ENCODE assay signal across 25 cellular contexts in the genomic region with DNA sequence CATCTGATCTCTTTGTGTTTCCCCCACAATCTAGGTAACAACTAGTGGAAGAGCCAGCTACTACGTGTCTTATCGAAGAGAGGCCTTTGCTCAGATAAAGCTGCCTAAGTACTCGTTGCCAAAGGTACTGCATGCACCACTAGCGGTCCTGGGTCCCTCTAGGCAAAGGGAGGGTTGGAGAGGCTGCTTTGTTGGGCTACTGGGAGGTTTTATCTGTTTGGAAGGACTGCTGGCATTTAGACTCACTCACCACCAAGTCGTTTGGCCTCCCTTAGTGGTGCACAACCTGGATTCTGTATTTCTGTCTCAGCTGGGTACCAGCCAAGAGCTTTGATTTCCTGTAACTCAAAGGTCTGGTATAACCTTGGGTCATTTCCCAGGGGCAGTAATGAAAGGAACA.
"Had no signal": no experiment of that assay in that cellular context is flagged by ENCODE, and none has a peak within 500 bp of the region (broad histone marks: within the 10 kb centered on the region; RNA-seq: fewer than 3 reads in every experiment).

No MANE protein-coding gene starts in this region.

- H3K9me3 ChIP-seq: lower lobe of right lung, ovary, prostate gland, right lobe of liver, stomach, testis, thyroid gland, transverse colon, upper lobe of left lung, vagina had no signal

- H3K27me3 ChIP-seq: ovary, right lobe of liver, stomach, testis, thyroid gland, transverse colon, upper lobe of left lung, vagina had no signal

- FAIRE-seq: islet of Langerhans, kidney had no signal

- H3K27ac ChIP-seq: lower lobe of right lung, ovary, prostate gland, right lobe of liver, stomach, testis, thyroid gland, transverse colon, upper lobe of left lung, vagina had no signal

- H3K36me3 ChIP-seq: lower lobe of right lung, ovary, prostate gland, right lobe of liver, stomach, thyroid gland, transverse colon, upper lobe of left lung, vagina had no signal

- H3K4me1 ChIP-seq: lower lobe of right lung, prostate gland, right lobe of liver, stomach, testis, thyroid gland, transverse colon, upper lobe of left lung, vagina had no signal

- DNase-seq: hypothalamus; immature natural killer cell; kidney; lower lobe of right lung; mammary epithelial cell; mesenchymal stem cell; naive thymus-derived CD8-positive, alpha-beta T cell; ovary; posterior cingulate gyrus; right lobe of liver; stimulated activated CD4-positive, alpha-beta T cell treated with anti-CD3 and anti-CD28 coated beads, Interleukin-12 subunit alpha, Interleukin-12 subunit beta, amount 100 ng/mL, for 4 hours; stimulated activated CD4-positive, alpha-beta T cell treated with anti-CD3 and anti-CD28 coated beads, Interleukin-15, amount 100 ng/mL, for 24 hours; stimulated activated CD4-positive, alpha-beta T cell treated with anti-CD3 and anti-CD28 coated beads, Interleukin-2, amount 100 ng/mL, for 24 hours; stimulated activated CD4-positive, alpha-beta T cell treated with anti-CD3 and anti-CD28 coated beads, Interleukin-4, amount 100 ng/mL, for 1 hour; stimulated activated naive B cell treated with anti-CD40 and anti-IgM and Interleukin-4, amounts not matched to agents 10 μg/mL and 1 μg/mL and 100 μg/mL, for 72 hours; stimulated activated naive CD8-positive, alpha-beta T cell treated with anti-CD3 and anti-CD28 coated beads, Interleukin-15, Interleukin-2, amounts not matched to agents 100 U/mL and 50 U/mL, for 24 hours; stomach; testis; thyroid gland; transverse colon; upper lobe of left lung had no signal

- H3K4me3 ChIP-seq: lower lobe of right lung, ovary, prostate gland, right lobe of liver, smooth muscle cell, stomach, testis, thyroid gland, transverse colon, upper lobe of left lung, vagina had no signal

- ATAC-seq: lower lobe of right lung; naive thymus-derived CD8-positive, alpha-beta T cell; right lobe of liver; stimulated activated naive B cell treated with anti-CD40 and anti-IgM and Interleukin-4, amounts not matched to agents 10 μg/mL and 1 μg/mL and 100 μg/mL, for 72 hours; stimulated activated naive CD8-positive, alpha-beta T cell treated with anti-CD3 and anti-CD28 coated beads, Interleukin-15, Interleukin-2, amounts not matched to agents 100 U/mL and 50 U/mL, for 24 hours had no signal
